ENCODE assay signal across 14 cellular contexts in genomic region chr3:69998759-69999158, GRCh38. TPM values are rescaled to one million over a fixed set of nuclear protein-coding genes. Genes with fewer than 3 reads are reported as not detected.
DNase-seq lines count a peak whose midpoint lies in the region; ATAC-seq and TF ChIP-seq lines count a peak whose summit lies in the region.
"Had no signal": no experiment of that assay in that cellular context is flagged by ENCODE, and none has a peak within 500 bp of the region (broad histone marks: within the 10 kb centered on the region; RNA-seq: fewer than 3 reads in every experiment).

No MANE protein-coding gene starts in this region.

- no peak for ATAC-seq in GM21423 (IDR thresholded peaks at IDR 0.05; ENCODE audit: unreplicated experiment)
- ATAC-seq in GM18861 (IDR thresholded peaks at IDR 0.05; ENCODE audit: unreplicated experiment): no peak
- no peak for ATAC-seq in T-cell (replicated peaks in 1 of 4)
- ATAC-seq in HG02571 (IDR thresholded peaks at IDR 0.05; ENCODE audit: unreplicated experiment): no peak
- ATAC-seq: CD8-positive, alpha-beta T cell had no signal

- no peak for TF ChIP-seq POLR2A in Peyer's patch (IDR thresholded peaks at IDR 0.05)

- H3K27me3 Mint-ChIP-seq in T-cell: peaks cover 0 to 5% of the 10 kb centered on the region in 2 donors
- H3K27me3 Mint-ChIP-seq: activated CD4-positive, alpha-beta T cell treated with anti-CD3 and anti-CD28 coated beads, Interleukin-2, amount 10 ng/mL, durations not matched to agents 24 days and 14 days; naive B cell had no signal

- no peak overlapping the region for H3K4me3 Mint-ChIP-seq in T-cell
- H3K4me3 Mint-ChIP-seq: activated CD4-positive, alpha-beta T cell treated with anti-CD3 and anti-CD28 coated beads, Interleukin-2, amount 10 ng/mL, durations not matched to agents 24 days and 14 days; activated naive CD8-positive, alpha-beta T cell; CD8-positive, alpha-beta T cell; naive B cell had no signal

- H3K27me3 ChIP-seq in Peyer's patch: no peaks in the 10 kb centered on the region

- no peaks in the 10 kb centered on the region for H3K4me1 ChIP-seq in Peyer's patch

- TF ChIP-seq CTCF in Peyer's patch (IDR thresholded peaks at IDR 0.05): no peak
- TF ChIP-seq CTCF in fibroblast of mammary gland (conservative IDR thresholded peaks at IDR 0.05; ENCODE audit: control insufficient read depth, insufficient read depth, low read depth, low read length): no peak

- peak; percentile 1 for DNase-seq in ACHN
- DNase-seq in Peyer's patch: no peak
- DNase-seq in fibroblast of mammary gland (ENCODE audit: low read depth): no peak
- peak; percentile 73 for DNase-seq in pons (ENCODE audit: low spot score)
- no peak for DNase-seq in T-cell
- DNase-seq: activated CD4-positive, alpha-beta T cell treated with anti-CD3 and anti-CD28 coated beads, Interleukin-2, amount 10 ng/mL, durations not matched to agents 24 days and 14 days; CD8-positive, alpha-beta T cell; naive B cell; NCI-H1048 had no signal

- no peaks in the 10 kb centered on the region for H3K36me3 ChIP-seq in Peyer's patch

- POLR2A ChIA-PET in T-cell (lab: Charles Lee): no interaction called here

- no peak overlapping the region for H3K27ac Mint-ChIP-seq in T-cell
- H3K27ac Mint-ChIP-seq: activated CD4-positive, alpha-beta T cell treated with anti-CD3 and anti-CD28 coated beads, Interleukin-2, amount 10 ng/mL, durations not matched to agents 24 days and 14 days; activated naive CD8-positive, alpha-beta T cell; CD8-positive, alpha-beta T cell; naive B cell had no signal

- in situ Hi-C loops in ACHN (cut with HindIII; ENCODE audit: low pct_ligation_motif_present, low pct_unique_long_range_greater_than_20kb, low sequenced_read_pairs): no loop called here

- CTCF ChIA-PET in T-cell (lab: Charles Lee): no interaction called here

- no peaks in the 10 kb centered on the region for H3K9me3 ChIP-seq in Peyer's patch

- no peaks in the 10 kb centered on the region for H3K4me1 Mint-ChIP-seq in T-cell
- H3K4me1 Mint-ChIP-seq: activated CD4-positive, alpha-beta T cell treated with anti-CD3 and anti-CD28 coated beads, Interleukin-2, amount 10 ng/mL, durations not matched to agents 24 days and 14 days; naive B cell had no signal

- H3K27ac ChIP-seq in Peyer's patch: peak overlapping the region; percentile 43 to 75 (median 60)

- H3K4me3 ChIP-seq in Peyer's patch: no peak overlapping the region
- peak overlapping the region; percentile 31 for H3K4me3 ChIP-seq in fibroblast of mammary gland (ENCODE audit: control insufficient read depth, low read depth, low read length)

- H3K9me3 Mint-ChIP-seq in T-cell: peaks cover 0 to 4% (median 4%) of the 10 kb centered on the region in 3 donors
- H3K9me3 Mint-ChIP-seq: activated CD4-positive, alpha-beta T cell treated with anti-CD3 and anti-CD28 coated beads, Interleukin-2, amount 10 ng/mL, durations not matched to agents 24 days and 14 days had no signal

- H3K36me3 Mint-ChIP-seq in T-cell: no peaks in the 10 kb centered on the region
- H3K36me3 Mint-ChIP-seq: activated naive CD8-positive, alpha-beta T cell; CD8-positive, alpha-beta T cell; naive B cell had no signal

RNA-seq across cellular contexts. Expression of gene SAMMSON, which starts 0.8 kb away (rescaled TPM):
- total RNA-seq in Peyer's patch (not detected), T-cell (not detected)
- total RNA-seq: activated CD4-positive, alpha-beta T cell treated with anti-CD3 and anti-CD28 coated beads, Interleukin-2, amount 10 ng/mL, durations not matched to agents 24 days and 14 days; CD8-positive, alpha-beta T cell; H4 had no signal

Comparison
In these comparisons a context has a peak if more than half of its experiments do, and no peak if none do; other contexts are left out.
1. DNase-seq: peak in ACHN (single experiment) and pons (single experiment); none in Peyer's patch (0 of 3), fibroblast of mammary gland (single experiment) and T-cell (0 of 34).